In the genomic region with DNA sequence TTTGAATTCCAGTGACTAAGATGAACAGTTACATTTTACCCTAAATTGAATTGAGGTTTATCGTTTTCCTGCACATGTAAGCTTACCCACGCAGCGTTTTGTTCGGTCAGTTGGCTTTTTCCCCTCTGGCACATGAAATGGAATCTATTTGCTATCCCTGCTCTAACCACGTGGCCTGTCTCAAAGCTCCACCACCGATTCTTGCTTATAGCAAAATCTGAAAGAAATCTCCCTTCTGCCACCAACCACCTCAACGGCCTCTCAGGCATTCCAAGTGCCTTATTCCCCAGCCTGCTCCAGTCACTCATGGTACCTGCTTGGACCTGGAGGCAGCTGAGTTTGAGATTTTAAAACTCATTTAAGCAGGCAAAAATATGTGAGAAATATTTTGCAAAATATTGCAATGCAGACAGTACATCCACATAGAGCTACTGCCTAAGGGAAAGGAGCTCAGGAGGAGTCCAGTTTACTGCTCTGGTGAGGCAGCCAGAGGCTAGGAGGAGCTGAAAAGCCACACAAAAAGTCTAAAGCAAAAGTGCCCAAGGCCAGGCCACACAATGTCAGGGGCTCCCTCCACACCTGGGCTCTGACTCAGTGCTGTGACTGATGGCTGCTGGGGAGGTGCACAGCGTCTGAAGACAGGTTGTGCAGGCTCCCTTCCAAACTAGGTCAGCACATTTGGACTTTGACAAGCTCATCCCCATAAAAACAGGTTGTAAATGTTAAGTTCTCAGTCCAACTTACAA, we compare ENCODE assay signal across 1 cellular context.
A peak's percentile ranks its signal among the peaks of the same experiment; 100 is the strongest.
TF ChIP-seq lines count a peak whose summit lies in the region.

No MANE protein-coding gene starts in this region.

TF ChIP-seq in HepG2, 621 proteins besides CTCF, POLR2A, EP300 and RAD21 (continued from another document and continues in another):
- TF ChIP-seq TGIF2 (CRISPR knock-in tag; IDR thresholded peaks at IDR 0.05) = 0 out of 2 replicates have a peak, but pooled peaks have one; percentile 13
- peak; percentile 55; the same call in 1 of the 2 replicates for TF ChIP-seq KAT7 (CRISPR knock-in tag; IDR thresholded peaks at IDR 0.05; ENCODE audit: borderline replicate concordance)
- TF ChIP-seq GTF2F1 (IDR thresholded peaks at IDR 0.05; ENCODE audit: low read length) = no peak
- TF ChIP-seq, protein P1, sequence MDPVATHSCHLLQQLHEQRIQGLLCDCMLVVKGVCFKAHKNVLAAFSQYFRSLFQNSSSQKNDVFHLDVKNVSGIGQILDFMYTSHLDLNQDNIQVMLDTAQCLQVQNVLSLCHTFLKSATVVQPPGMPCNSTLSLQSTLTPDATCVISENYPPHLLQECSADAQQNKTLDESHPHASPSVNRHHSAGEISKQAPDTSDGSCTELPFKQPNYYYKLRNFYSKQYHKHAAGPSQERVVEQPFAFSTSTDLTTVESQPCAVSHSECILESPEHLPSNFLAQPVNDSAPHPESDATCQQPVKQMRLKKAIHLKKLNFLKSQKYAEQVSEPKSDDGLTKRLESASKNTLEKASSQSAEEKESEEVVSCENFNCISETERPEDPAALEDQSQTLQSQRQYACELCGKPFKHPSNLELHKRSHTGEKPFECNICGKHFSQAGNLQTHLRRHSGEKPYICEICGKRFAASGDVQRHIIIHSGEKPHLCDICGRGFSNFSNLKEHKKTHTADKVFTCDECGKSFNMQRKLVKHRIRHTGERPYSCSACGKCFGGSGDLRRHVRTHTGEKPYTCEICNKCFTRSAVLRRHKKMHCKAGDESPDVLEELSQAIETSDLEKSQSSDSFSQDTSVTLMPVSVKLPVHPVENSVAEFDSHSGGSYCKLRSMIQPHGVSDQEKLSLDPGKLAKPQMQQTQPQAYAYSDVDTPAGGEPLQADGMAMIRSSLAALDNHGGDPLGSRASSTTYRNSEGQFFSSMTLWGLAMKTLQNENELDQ (CRISPR knock-in tag; IDR thresholded peaks at IDR 0.05; ENCODE audit: borderline replicate concordance) = no peak
- TF ChIP-seq ETV6 (CRISPR knock-in tag; conservative IDR thresholded peaks at IDR 0.05) = 0 out of 2 replicates have a peak, but pooled peaks have one; percentile 47
- no peak for TF ChIP-seq ZFP62 (CRISPR knock-in tag; IDR thresholded peaks at IDR 0.05)
- no peak for TF ChIP-seq ARNTL (CRISPR knock-in tag; IDR thresholded peaks at IDR 0.05)
- TF ChIP-seq, protein P2, sequence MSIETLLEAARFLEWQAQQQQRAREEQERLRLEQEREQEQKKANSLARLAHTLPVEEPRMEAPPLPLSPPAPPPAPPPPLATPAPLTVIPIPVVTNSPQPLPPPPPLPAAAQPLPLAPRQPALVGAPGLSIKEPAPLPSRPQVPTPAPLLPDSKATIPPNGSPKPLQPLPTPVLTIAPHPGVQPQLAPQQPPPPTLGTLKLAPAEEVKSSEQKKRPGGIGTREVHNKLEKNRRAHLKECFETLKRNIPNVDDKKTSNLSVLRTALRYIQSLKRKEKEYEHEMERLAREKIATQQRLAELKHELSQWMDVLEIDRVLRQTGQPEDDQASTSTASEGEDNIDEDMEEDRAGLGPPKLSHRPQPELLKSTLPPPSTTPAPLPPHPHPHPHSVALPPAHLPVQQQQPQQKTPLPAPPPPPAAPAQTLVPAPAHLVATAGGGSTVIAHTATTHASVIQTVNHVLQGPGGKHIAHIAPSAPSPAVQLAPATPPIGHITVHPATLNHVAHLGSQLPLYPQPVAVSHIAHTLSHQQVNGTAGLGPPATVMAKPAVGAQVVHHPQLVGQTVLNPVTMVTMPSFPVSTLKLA (IDR thresholded peaks at IDR 0.05) = no peak
- TF ChIP-seq, protein P3, sequence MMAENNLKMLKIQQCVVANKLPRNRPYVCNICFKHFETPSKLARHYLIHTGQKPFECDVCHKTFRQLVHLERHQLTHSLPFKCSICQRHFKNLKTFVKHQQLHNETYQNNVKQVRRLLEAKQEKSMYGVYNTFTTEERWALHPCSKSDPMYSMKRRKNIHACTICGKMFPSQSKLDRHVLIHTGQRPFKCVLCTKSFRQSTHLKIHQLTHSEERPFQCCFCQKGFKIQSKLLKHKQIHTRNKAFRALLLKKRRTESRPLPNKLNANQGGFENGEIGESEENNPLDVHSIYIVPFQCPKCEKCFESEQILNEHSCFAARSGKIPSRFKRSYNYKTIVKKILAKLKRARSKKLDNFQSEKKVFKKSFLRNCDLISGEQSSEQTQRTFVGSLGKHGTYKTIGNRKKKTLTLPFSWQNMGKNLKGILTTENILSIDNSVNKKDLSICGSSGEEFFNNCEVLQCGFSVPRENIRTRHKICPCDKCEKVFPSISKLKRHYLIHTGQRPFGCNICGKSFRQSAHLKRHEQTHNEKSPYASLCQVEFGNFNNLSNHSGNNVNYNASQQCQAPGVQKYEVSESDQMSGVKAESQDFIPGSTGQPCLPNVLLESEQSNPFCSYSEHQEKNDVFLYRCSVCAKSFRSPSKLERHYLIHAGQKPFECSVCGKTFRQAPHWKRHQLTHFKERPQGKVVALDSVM (CRISPR knock-in tag; IDR thresholded peaks at IDR 0.05) = no peak
- TF ChIP-seq ZFP90 (CRISPR knock-in tag; IDR thresholded peaks at IDR 0.05; ENCODE audit: borderline replicate concordance) = no peak; the same call in 1 of the 2 replicates
- TF ChIP-seq, protein P4, sequence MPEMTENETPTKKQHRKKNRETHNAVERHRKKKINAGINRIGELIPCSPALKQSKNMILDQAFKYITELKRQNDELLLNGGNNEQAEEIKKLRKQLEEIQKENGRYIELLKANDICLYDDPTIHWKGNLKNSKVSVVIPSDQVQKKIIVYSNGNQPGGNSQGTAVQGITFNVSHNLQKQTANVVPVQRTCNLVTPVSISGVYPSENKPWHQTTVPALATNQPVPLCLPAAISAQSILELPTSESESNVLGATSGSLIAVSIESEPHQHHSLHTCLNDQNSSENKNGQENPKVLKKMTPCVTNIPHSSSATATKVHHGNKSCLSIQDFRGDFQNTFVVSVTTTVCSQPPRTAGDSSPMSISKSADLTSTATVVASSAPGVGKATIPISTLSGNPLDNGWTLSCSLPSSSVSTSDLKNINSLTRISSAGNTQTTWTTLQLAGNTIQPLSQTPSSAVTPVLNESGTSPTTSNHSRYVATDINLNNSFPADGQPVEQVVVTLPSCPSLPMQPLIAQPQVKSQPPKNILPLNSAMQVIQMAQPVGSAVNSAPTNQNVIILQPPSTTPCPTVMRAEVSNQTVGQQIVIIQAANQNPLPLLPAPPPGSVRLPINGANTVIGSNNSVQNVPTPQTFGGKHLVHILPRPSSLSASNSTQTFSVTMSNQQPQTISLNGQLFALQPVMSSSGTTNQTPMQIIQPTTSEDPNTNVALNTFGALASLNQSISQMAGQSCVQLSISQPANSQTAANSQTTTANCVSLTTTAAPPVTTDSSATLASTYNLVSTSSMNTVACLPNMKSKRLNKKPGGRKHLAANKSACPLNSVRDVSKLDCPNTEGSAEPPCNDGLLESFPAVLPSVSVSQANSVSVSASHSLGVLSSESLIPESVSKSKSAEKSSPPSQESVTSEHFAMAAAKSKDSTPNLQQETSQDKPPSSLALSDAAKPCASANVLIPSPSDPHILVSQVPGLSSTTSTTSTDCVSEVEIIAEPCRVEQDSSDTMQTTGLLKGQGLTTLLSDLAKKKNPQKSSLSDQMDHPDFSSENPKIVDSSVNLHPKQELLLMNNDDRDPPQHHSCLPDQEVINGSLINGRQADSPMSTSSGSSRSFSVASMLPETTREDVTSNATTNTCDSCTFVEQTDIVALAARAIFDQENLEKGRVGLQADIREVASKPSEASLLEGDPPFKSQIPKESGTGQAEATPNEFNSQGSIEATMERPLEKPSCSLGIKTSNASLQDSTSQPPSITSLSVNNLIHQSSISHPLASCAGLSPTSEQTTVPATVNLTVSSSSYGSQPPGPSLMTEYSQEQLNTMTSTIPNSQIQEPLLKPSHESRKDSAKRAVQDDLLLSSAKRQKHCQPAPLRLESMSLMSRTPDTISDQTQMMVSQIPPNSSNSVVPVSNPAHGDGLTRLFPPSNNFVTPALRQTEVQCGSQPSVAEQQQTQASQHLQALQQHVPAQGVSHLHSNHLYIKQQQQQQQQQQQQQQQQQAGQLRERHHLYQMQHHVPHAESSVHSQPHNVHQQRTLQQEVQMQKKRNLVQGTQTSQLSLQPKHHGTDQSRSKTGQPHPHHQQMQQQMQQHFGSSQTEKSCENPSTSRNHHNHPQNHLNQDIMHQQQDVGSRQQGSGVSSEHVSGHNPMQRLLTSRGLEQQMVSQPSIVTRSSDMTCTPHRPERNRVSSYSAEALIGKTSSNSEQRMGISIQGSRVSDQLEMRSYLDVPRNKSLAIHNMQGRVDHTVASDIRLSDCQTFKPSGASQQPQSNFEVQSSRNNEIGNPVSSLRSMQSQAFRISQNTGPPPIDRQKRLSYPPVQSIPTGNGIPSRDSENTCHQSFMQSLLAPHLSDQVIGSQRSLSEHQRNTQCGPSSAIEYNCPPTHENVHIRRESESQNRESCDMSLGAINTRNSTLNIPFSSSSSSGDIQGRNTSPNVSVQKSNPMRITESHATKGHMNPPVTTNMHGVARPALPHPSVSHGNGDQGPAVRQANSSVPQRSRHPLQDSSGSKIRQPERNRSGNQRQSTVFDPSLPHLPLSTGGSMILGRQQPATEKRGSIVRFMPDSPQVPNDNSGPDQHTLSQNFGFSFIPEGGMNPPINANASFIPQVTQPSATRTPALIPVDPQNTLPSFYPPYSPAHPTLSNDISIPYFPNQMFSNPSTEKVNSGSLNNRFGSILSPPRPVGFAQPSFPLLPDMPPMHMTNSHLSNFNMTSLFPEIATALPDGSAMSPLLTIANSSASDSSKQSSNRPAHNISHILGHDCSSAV (CRISPR knock-in tag; IDR thresholded peaks at IDR 0.05; ENCODE audit: borderline replicate concordance) = no peak
- TF ChIP-seq ZNF552 (CRISPR knock-in tag; IDR thresholded peaks at IDR 0.05; ENCODE audit: borderline replicate concordance) = no peak
- TF ChIP-seq, protein P5, sequence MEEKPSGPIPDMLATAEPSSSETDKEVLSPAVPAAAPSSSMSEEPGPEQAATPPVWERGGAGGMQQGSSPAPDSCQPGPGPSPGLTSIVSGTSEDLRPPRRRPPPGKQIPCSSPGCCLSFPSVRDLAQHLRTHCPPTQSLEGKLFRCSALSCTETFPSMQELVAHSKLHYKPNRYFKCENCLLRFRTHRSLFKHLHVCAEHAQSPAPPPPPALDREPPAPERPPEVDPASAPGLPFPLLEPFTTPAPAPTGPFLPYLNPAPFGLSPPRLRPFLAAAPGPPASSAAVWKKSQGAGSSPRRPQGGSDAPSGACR (CRISPR knock-in tag; IDR thresholded peaks at IDR 0.05) = peak; percentile 53; the same call in 1 of the 2 replicates
- no peak for TF ChIP-seq POGZ (CRISPR knock-in tag; IDR thresholded peaks at IDR 0.05)
- no peak for TF ChIP-seq TP53 (CRISPR knock-in tag; conservative IDR thresholded peaks at IDR 0.05)
- TF ChIP-seq IRF2 (CRISPR knock-in tag; IDR thresholded peaks at IDR 0.05) = no peak; the same call in 1 of the 2 replicates
- TF ChIP-seq ZNF780A (CRISPR knock-in tag; IDR thresholded peaks at IDR 0.05) = no peak
- TF ChIP-seq, protein P6, sequence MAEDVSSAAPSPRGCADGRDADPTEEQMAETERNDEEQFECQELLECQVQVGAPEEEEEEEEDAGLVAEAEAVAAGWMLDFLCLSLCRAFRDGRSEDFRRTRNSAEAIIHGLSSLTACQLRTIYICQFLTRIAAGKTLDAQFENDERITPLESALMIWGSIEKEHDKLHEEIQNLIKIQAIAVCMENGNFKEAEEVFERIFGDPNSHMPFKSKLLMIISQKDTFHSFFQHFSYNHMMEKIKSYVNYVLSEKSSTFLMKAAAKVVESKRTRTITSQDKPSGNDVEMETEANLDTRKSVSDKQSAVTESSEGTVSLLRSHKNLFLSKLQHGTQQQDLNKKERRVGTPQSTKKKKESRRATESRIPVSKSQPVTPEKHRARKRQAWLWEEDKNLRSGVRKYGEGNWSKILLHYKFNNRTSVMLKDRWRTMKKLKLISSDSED (CRISPR knock-in tag; IDR thresholded peaks at IDR 0.05) = no peak
- TF ChIP-seq, protein P7, sequence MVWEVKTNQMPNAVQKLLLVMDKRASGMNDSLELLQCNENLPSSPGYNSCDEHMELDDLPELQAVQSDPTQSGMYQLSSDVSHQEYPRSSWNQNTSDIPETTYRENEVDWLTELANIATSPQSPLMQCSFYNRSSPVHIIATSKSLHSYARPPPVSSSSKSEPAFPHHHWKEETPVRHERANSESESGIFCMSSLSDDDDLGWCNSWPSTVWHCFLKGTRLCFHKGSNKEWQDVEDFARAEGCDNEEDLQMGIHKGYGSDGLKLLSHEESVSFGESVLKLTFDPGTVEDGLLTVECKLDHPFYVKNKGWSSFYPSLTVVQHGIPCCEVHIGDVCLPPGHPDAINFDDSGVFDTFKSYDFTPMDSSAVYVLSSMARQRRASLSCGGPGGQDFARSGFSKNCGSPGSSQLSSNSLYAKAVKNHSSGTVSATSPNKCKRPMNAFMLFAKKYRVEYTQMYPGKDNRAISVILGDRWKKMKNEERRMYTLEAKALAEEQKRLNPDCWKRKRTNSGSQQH (CRISPR knock-in tag; IDR thresholded peaks at IDR 0.05; ENCODE audit: low read depth) = no peak
- TF ChIP-seq TAF1 (CRISPR knock-in tag; IDR thresholded peaks at IDR 0.05) = no peak
- TF ChIP-seq SP2 (CRISPR knock-in tag; IDR thresholded peaks at IDR 0.05) = no peak
- no peak for TF ChIP-seq ZNF136 (CRISPR knock-in tag; IDR thresholded peaks at IDR 0.05; ENCODE audit: low read depth)
- no peak for TF ChIP-seq TBL1XR1 (IDR thresholded peaks at IDR 0.05; ENCODE audit: borderline replicate concordance, low read length, partially characterized antibody)
- TF ChIP-seq, protein P8, sequence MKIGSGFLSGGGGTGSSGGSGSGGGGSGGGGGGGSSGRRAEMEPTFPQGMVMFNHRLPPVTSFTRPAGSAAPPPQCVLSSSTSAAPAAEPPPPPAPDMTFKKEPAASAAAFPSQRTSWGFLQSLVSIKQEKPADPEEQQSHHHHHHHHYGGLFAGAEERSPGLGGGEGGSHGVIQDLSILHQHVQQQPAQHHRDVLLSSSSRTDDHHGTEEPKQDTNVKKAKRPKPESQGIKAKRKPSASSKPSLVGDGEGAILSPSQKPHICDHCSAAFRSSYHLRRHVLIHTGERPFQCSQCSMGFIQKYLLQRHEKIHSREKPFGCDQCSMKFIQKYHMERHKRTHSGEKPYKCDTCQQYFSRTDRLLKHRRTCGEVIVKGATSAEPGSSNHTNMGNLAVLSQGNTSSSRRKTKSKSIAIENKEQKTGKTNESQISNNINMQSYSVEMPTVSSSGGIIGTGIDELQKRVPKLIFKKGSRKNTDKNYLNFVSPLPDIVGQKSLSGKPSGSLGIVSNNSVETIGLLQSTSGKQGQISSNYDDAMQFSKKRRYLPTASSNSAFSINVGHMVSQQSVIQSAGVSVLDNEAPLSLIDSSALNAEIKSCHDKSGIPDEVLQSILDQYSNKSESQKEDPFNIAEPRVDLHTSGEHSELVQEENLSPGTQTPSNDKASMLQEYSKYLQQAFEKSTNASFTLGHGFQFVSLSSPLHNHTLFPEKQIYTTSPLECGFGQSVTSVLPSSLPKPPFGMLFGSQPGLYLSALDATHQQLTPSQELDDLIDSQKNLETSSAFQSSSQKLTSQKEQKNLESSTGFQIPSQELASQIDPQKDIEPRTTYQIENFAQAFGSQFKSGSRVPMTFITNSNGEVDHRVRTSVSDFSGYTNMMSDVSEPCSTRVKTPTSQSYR (CRISPR knock-in tag; IDR thresholded peaks at IDR 0.05; ENCODE audit: borderline replicate concordance) = no peak
- no peak for TF ChIP-seq MTA3 (CRISPR knock-in tag; IDR thresholded peaks at IDR 0.05)
- TF ChIP-seq ZZZ3 (CRISPR knock-in tag; IDR thresholded peaks at IDR 0.05; ENCODE audit: borderline replicate concordance) = no peak
- no peak for TF ChIP-seq PTBP1 (IDR thresholded peaks at IDR 0.05; ENCODE audit: low read depth, low read length, poor library complexity, severe bottlenecking)
- TF ChIP-seq, protein P9, sequence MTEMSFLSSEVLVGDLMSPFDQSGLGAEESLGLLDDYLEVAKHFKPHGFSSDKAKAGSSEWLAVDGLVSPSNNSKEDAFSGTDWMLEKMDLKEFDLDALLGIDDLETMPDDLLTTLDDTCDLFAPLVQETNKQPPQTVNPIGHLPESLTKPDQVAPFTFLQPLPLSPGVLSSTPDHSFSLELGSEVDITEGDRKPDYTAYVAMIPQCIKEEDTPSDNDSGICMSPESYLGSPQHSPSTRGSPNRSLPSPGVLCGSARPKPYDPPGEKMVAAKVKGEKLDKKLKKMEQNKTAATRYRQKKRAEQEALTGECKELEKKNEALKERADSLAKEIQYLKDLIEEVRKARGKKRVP (CRISPR knock-in tag; IDR thresholded peaks at IDR 0.05) = no peak
- no peak for TF ChIP-seq SETDB1 (CRISPR knock-in tag; IDR thresholded peaks at IDR 0.05; ENCODE audit: borderline replicate concordance)
- peak; percentile 23; the same call in 1 of the 2 replicates for TF ChIP-seq KLF9 (CRISPR knock-in tag; IDR thresholded peaks at IDR 0.05; ENCODE audit: low read depth)
- no peak for TF ChIP-seq ZNF607 (CRISPR knock-in tag; IDR thresholded peaks at IDR 0.05; ENCODE audit: borderline replicate concordance)
